In genomic region chr1:36276688-36277087, GRCh38 we compare ENCODE assay signal across 18 cellular contexts.
DNase-seq lines count a peak whose midpoint lies in the region; ATAC-seq and TF ChIP-seq lines count a peak whose summit lies in the region.
"Had no signal": no experiment of that assay in that cellular context is flagged by ENCODE, and none has a peak within 500 bp of the region (broad histone marks: within the 10 kb centered on the region; RNA-seq: fewer than 3 reads in every experiment).

No MANE protein-coding gene starts in this region.

- ATAC-seq in effector memory CD8-positive, alpha-beta T cell (replicated peaks): no peak
- no peak for ATAC-seq in stimulated activated effector memory CD8-positive, alpha-beta T cell treated with anti-CD3 and anti-CD28 coated beads, Interleukin-12 subunit alpha, Interleukin-12 subunit beta, amount 100 ng/mL, for 72 hours
- no peak for ATAC-seq in HG02970 (IDR thresholded peaks at IDR 0.05; ENCODE audit: low FRiP score, unreplicated experiment)
- ATAC-seq: A549, GM23338, HepG2 had no signal

- peaks cover 0 to 30% of the 10 kb centered on the region in 2 experiments; a peak in 2 of 3 replicates for H3K36me3 ChIP-seq in HEK293 (ENCODE audit: control insufficient read depth in 2 of 2, insufficient read depth in 1 of 2, low read length in 2 of 2)

- no peak overlapping the region for H3K4me3 Mint-ChIP-seq in effector memory CD8-positive, alpha-beta T cell
- no peak overlapping the region for H3K4me3 Mint-ChIP-seq in stimulated activated effector memory CD8-positive, alpha-beta T cell treated with anti-CD3 and anti-CD28 coated beads, Interleukin-12 subunit alpha, Interleukin-12 subunit beta, amount 100 ng/mL, for 72 hours
- H3K4me3 Mint-ChIP-seq: CD14-positive monocyte; CD4-positive, alpha-beta memory T cell; GM23338; HFFc6; IgD-negative memory B cell had no signal

- H3K27ac Mint-ChIP-seq in effector memory CD8-positive, alpha-beta T cell: peak overlapping the region; percentile 29 to 76
- H3K27ac Mint-ChIP-seq in stimulated activated effector memory CD8-positive, alpha-beta T cell treated with anti-CD3 and anti-CD28 coated beads, Interleukin-12 subunit alpha, Interleukin-12 subunit beta, amount 100 ng/mL, for 72 hours: peak overlapping the region; percentile 73
- H3K27ac Mint-ChIP-seq: GM23338 had no signal

- H3K36me3 Mint-ChIP-seq in effector memory CD8-positive, alpha-beta T cell (ENCODE audit: insufficient read depth): peaks cover 50% of the 10 kb centered on the region
- peaks cover 90% of the 10 kb centered on the region for H3K36me3 Mint-ChIP-seq in stimulated activated effector memory CD8-positive, alpha-beta T cell treated with anti-CD3 and anti-CD28 coated beads, Interleukin-12 subunit alpha, Interleukin-12 subunit beta, amount 100 ng/mL, for 72 hours
- H3K36me3 Mint-ChIP-seq: IgD-negative memory B cell had no signal

- no peak overlapping the region for H3K4me3 ChIP-seq in HEK293 (ENCODE audit: low read depth, low read length)
- H3K4me3 ChIP-seq: A549, BLaER1, GM23338 had no signal

- no peaks in the 10 kb centered on the region for H3K9me3 ChIP-seq in HEK293 (ENCODE audit: control insufficient read depth, insufficient read depth, low read depth, low read length)
- H3K9me3 ChIP-seq: A549, BLaER1 had no signal

- CTCF ChIA-PET in HEK293 (lab: Yijun Ruan, JAX): interaction anchor here (0.7 kb wide), 3 partner anchors 9 to 1659 kb away, joined by 4 to 5 read pairs (median 4); no protein-coding TSS in a partner anchor

- POLR2A ChIA-PET in HEK293 (lab: Yijun Ruan, JAX): no interaction called here

- no peak for DNase-seq in effector memory CD8-positive, alpha-beta T cell
- no peak for DNase-seq in stimulated activated effector memory CD8-positive, alpha-beta T cell treated with anti-CD3 and anti-CD28 coated beads, Interleukin-12 subunit alpha, Interleukin-12 subunit beta, amount 100 ng/mL, for 72 hours (ENCODE audit: low spot score in 2 of 2)
- DNase-seq in NCI-H1105 (lab: John Stamatoyannopoulos, UW): no peak
- DNase-seq: CD4-positive, alpha-beta memory T cell; DMS153; DMS79; GF-D8; HCEC 1CT; HFFc6 had no signal

- H3K9me3 Mint-ChIP-seq in effector memory CD8-positive, alpha-beta T cell: no peaks in the 10 kb centered on the region
- H3K9me3 Mint-ChIP-seq in stimulated activated effector memory CD8-positive, alpha-beta T cell treated with anti-CD3 and anti-CD28 coated beads, Interleukin-12 subunit alpha, Interleukin-12 subunit beta, amount 100 ng/mL, for 72 hours: no peaks in the 10 kb centered on the region
- H3K9me3 Mint-ChIP-seq: CD14-positive monocyte; CD4-positive, alpha-beta memory T cell; GM23338; HFFc6; IgD-negative memory B cell had no signal

- H3K4me1 ChIP-seq in HEK293 (ENCODE audit: control insufficient read depth, insufficient read depth, low read length): peaks cover 3% of the 10 kb centered on the region; the same call in 1 of the 2 replicates
- H3K4me1 ChIP-seq: BLaER1 had no signal

- H3K27me3 Mint-ChIP-seq in effector memory CD8-positive, alpha-beta T cell: no peaks in the 10 kb centered on the region
- H3K27me3 Mint-ChIP-seq: CD4-positive, alpha-beta memory T cell; IgD-negative memory B cell had no signal

- peaks cover 2 to 23% of the 10 kb centered on the region in 2 donors for H3K4me1 Mint-ChIP-seq in effector memory CD8-positive, alpha-beta T cell (ENCODE audit: low read depth in 2 of 2)
- H3K4me1 Mint-ChIP-seq in stimulated activated effector memory CD8-positive, alpha-beta T cell treated with anti-CD3 and anti-CD28 coated beads, Interleukin-12 subunit alpha, Interleukin-12 subunit beta, amount 100 ng/mL, for 72 hours: peaks cover 15% of the 10 kb centered on the region
- H3K4me1 Mint-ChIP-seq: CD14-positive monocyte, GM23338 had no signal

- 0 out of 2 replicates have a peak overlapping the region, but pooled peaks have one; percentile 12 for H3K27ac ChIP-seq in 22Rv1
- H3K27ac ChIP-seq in HEK293 (ENCODE audit: extremely low read depth, low read depth, low read length): no peak overlapping the region
- H3K27ac ChIP-seq: A549, BLaER1 had no signal

- TF ChIP-seq CTCF in 22Rv1 (IDR thresholded peaks at IDR 0.05): no peak
- TF ChIP-seq CTCF in HEK293 (tag by site-specific recombination; IDR thresholded peaks at IDR 0.05): no peak

TF ChIP-seq in HEK293, 187 proteins besides CTCF, POLR2A, EP300 and RAD21:
- TF ChIP-seq ZNF391 (tag by site-specific recombination; IDR thresholded peaks at IDR 0.05; ENCODE audit: borderline replicate concordance, low read depth) (no peak), REST (tag by site-specific recombination; IDR thresholded peaks at IDR 0.05) (no peak), PRDM10 (tag by site-specific recombination; IDR thresholded peaks at IDR 0.05) (peak; percentile 65), WT1 (tag by site-specific recombination; IDR thresholded peaks at IDR 0.05) (no peak), ZNF10 (tag by site-specific recombination; IDR thresholded peaks at IDR 0.05) (no peak)
TF ChIP-seq in HEK293: peak in this region for 1.
